ENCODE assay signal across 1 cellular context in the genomic region with DNA sequence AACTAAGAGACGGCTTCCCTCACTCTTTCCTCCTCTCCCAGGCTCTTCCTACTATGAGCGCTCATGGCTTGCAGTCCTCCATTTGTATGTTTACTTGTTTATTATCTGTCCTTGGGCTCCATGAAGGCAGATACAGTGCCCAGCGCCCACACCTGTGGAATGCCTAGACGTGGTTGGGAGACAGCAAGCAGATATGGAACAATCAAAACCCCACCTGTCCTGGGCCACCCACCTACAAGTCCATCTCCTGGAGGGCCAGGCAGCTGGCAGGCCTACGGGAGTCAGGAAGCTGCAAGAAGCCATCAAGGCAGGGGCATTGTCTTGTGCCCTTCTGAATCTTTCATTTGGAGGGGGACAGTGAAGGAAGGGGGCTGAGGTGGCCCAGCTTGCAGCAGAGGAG.
TF ChIP-seq lines count a peak whose summit lies in the region.

No MANE protein-coding gene starts in this region.

TF ChIP-seq in H1, 55 proteins besides CTCF, POLR2A, EP300 and RAD21:
- TF ChIP-seq CEBPB (IDR thresholded peaks at IDR 0.05; ENCODE audit: low read depth, low read length) (no peak), KDM5A (IDR thresholded peaks at IDR 0.05; ENCODE audit: low read length) (no peak), POU5F1 (IDR thresholded peaks at IDR 0.05; ENCODE audit: low read depth, low read length) (no peak), MAFK (IDR thresholded peaks at IDR 0.05; ENCODE audit: low read depth, low read length) (no peak), EGR1 (IDR thresholded peaks at IDR 0.05; ENCODE audit: borderline replicate concordance, low read depth, low read length) (no peak), CREB1 (IDR thresholded peaks at IDR 0.05) (no peak), CBX5 (IDR thresholded peaks at IDR 0.05; ENCODE audit: low read depth, low read length) (no peak), JUN (IDR thresholded peaks at IDR 0.05; ENCODE audit: low read depth, low read length) (no peak), RNF2 (IDR thresholded peaks at IDR 0.05; ENCODE audit: borderline replicate concordance, low read depth, low read length, missing control alignments, poor library complexity, severe bottlenecking) (no peak)
- TF ChIP-seq, protein P1, sequence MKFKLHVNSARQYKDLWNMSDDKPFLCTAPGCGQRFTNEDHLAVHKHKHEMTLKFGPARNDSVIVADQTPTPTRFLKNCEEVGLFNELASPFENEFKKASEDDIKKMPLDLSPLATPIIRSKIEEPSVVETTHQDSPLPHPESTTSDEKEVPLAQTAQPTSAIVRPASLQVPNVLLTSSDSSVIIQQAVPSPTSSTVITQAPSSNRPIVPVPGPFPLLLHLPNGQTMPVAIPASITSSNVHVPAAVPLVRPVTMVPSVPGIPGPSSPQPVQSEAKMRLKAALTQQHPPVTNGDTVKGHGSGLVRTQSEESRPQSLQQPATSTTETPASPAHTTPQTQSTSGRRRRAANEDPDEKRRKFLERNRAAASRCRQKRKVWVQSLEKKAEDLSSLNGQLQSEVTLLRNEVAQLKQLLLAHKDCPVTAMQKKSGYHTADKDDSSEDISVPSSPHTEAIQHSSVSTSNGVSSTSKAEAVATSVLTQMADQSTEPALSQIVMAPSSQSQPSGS (IDR thresholded peaks at IDR 0.05; ENCODE audit: low read length), result no peak
- TF ChIP-seq, protein P2, sequence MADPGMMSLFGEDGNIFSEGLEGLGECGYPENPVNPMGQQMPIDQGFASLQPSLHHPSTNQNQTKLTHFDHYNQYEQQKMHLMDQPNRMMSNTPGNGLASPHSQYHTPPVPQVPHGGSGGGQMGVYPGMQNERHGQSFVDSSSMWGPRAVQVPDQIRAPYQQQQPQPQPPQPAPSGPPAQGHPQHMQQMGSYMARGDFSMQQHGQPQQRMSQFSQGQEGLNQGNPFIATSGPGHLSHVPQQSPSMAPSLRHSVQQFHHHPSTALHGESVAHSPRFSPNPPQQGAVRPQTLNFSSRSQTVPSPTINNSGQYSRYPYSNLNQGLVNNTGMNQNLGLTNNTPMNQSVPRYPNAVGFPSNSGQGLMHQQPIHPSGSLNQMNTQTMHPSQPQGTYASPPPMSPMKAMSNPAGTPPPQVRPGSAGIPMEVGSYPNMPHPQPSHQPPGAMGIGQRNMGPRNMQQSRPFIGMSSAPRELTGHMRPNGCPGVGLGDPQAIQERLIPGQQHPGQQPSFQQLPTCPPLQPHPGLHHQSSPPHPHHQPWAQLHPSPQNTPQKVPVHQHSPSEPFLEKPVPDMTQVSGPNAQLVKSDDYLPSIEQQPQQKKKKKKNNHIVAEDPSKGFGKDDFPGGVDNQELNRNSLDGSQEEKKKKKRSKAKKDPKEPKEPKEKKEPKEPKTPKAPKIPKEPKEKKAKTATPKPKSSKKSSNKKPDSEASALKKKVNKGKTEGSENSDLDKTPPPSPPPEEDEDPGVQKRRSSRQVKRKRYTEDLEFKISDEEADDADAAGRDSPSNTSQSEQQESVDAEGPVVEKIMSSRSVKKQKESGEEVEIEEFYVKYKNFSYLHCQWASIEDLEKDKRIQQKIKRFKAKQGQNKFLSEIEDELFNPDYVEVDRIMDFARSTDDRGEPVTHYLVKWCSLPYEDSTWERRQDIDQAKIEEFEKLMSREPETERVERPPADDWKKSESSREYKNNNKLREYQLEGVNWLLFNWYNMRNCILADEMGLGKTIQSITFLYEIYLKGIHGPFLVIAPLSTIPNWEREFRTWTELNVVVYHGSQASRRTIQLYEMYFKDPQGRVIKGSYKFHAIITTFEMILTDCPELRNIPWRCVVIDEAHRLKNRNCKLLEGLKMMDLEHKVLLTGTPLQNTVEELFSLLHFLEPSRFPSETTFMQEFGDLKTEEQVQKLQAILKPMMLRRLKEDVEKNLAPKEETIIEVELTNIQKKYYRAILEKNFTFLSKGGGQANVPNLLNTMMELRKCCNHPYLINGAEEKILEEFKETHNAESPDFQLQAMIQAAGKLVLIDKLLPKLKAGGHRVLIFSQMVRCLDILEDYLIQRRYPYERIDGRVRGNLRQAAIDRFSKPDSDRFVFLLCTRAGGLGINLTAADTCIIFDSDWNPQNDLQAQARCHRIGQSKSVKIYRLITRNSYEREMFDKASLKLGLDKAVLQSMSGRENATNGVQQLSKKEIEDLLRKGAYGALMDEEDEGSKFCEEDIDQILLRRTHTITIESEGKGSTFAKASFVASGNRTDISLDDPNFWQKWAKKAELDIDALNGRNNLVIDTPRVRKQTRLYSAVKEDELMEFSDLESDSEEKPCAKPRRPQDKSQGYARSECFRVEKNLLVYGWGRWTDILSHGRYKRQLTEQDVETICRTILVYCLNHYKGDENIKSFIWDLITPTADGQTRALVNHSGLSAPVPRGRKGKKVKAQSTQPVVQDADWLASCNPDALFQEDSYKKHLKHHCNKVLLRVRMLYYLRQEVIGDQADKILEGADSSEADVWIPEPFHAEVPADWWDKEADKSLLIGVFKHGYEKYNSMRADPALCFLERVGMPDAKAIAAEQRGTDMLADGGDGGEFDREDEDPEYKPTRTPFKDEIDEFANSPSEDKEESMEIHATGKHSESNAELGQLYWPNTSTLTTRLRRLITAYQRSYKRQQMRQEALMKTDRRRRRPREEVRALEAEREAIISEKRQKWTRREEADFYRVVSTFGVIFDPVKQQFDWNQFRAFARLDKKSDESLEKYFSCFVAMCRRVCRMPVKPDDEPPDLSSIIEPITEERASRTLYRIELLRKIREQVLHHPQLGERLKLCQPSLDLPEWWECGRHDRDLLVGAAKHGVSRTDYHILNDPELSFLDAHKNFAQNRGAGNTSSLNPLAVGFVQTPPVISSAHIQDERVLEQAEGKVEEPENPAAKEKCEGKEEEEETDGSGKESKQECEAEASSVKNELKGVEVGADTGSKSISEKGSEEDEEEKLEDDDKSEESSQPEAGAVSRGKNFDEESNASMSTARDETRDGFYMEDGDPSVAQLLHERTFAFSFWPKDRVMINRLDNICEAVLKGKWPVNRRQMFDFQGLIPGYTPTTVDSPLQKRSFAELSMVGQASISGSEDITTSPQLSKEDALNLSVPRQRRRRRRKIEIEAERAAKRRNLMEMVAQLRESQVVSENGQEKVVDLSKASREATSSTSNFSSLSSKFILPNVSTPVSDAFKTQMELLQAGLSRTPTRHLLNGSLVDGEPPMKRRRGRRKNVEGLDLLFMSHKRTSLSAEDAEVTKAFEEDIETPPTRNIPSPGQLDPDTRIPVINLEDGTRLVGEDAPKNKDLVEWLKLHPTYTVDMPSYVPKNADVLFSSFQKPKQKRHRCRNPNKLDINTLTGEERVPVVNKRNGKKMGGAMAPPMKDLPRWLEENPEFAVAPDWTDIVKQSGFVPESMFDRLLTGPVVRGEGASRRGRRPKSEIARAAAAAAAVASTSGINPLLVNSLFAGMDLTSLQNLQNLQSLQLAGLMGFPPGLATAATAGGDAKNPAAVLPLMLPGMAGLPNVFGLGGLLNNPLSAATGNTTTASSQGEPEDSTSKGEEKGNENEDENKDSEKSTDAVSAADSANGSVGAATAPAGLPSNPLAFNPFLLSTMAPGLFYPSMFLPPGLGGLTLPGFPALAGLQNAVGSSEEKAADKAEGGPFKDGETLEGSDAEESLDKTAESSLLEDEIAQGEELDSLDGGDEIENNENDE (IDR thresholded peaks at IDR 0.05; ENCODE audit: insufficient replicate concordance, low read length), result no peak
- TF ChIP-seq, protein P3, sequence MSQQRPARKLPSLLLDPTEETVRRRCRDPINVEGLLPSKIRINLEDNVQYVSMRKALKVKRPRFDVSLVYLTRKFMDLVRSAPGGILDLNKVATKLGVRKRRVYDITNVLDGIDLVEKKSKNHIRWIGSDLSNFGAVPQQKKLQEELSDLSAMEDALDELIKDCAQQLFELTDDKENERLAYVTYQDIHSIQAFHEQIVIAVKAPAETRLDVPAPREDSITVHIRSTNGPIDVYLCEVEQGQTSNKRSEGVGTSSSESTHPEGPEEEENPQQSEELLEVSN (IDR thresholded peaks at IDR 0.05), result no peak
